23 cellular contexts compared by ENCODE assay signal in genomic region chr15:74832826-74833225, GRCh38. TPM values are rescaled to one million over a fixed set of nuclear protein-coding genes. Genes with fewer than 3 reads are reported as not detected.
DNase-seq lines count a peak whose midpoint lies in the region; ATAC-seq and TF ChIP-seq lines count a peak whose summit lies in the region.
"Had no signal": no experiment of that assay in that cellular context is flagged by ENCODE, and none has a peak within 500 bp of the region (broad histone marks: within the 10 kb centered on the region; RNA-seq: fewer than 3 reads in every experiment).

No MANE protein-coding gene starts in this region.

- no peaks in the 10 kb centered on the region for H3K9me3 ChIP-seq in ascending aorta
- no peaks in the 10 kb centered on the region for H3K9me3 ChIP-seq in colonic mucosa

- peaks cover 13% of the 10 kb centered on the region for H3K27me3 Mint-ChIP-seq in activated T-cell treated with anti-CD3 and anti-CD28 coated beads, Interleukin-2, amount 50 U/mL, for 72 hours (ENCODE audit: low read depth)
- H3K27me3 Mint-ChIP-seq in activated T-cell treated with anti-CD3 and anti-CD28 coated beads, Interleukin-2, amount 50 U/mL, for 24 hours = peaks cover 12% of the 10 kb centered on the region
- peaks cover 4% of the 10 kb centered on the region for H3K27me3 Mint-ChIP-seq in endothelial cell (ENCODE audit: unreplicated experiment)

- ATAC-seq in activated T-cell treated with anti-CD3 and anti-CD28 coated beads, Interleukin-2, amount 50 U/mL, for 72 hours (replicated peaks in 1 of 2) = no peak
- ATAC-seq: Panc1 had no signal

- H3K9ac ChIP-seq in colonic mucosa (ENCODE audit: low read depth in 2 of 2, low read length in 2 of 2) = peak overlapping the region in 1 of 2 donors; percentile 36

- H3K9me3 Mint-ChIP-seq in activated T-cell treated with anti-CD3 and anti-CD28 coated beads, Interleukin-2, amount 50 U/mL, for 72 hours = no peaks in the 10 kb centered on the region
- H3K9me3 Mint-ChIP-seq in activated T-cell treated with anti-CD3 and anti-CD28 coated beads, Interleukin-2, amount 50 U/mL, for 24 hours = no peaks in the 10 kb centered on the region
- H3K9me3 Mint-ChIP-seq in endothelial cell (ENCODE audit: unreplicated experiment) = no peaks in the 10 kb centered on the region
- H3K9me3 Mint-ChIP-seq: CD8-positive, alpha-beta memory T cell had no signal

- H3K27ac ChIP-seq in ascending aorta (no peak overlapping the region), colonic mucosa (no peak overlapping the region)
- H3K27ac ChIP-seq: HL-60, RWPE1, SK-N-MC had no signal

- TF ChIP-seq CTCF in endothelial cell (IDR thresholded peaks at IDR 0.05; ENCODE audit: unreplicated experiment) (no peak), ascending aorta (IDR thresholded peaks at IDR 0.05) (no peak), colonic mucosa (IDR thresholded peaks at IDR 0.05) (no peak)

- H3K4me1 Mint-ChIP-seq in activated T-cell treated with anti-CD3 and anti-CD28 coated beads, Interleukin-2, amount 50 U/mL, for 72 hours (ENCODE audit: low read depth) = peaks cover 24% of the 10 kb centered on the region
- H3K4me1 Mint-ChIP-seq in activated T-cell treated with anti-CD3 and anti-CD28 coated beads, Interleukin-2, amount 50 U/mL, for 24 hours (ENCODE audit: low read depth) = peaks cover 16% of the 10 kb centered on the region
- peaks cover 7% of the 10 kb centered on the region for H3K4me1 Mint-ChIP-seq in endothelial cell (ENCODE audit: unreplicated experiment)

- TF ChIP-seq POLR2A in Raji (IDR thresholded peaks at IDR 0.05; ENCODE audit: insufficient read depth, low read depth, low read length) = 0 out of 2 replicates have a peak, but pooled peaks have one; percentile 17

- DNase-seq in activated T-cell treated with anti-CD3 and anti-CD28 coated beads, Interleukin-2, amount 50 U/mL, for 72 hours = no peak
- DNase-seq in activated T-cell treated with anti-CD3 and anti-CD28 coated beads, Interleukin-2, amount 50 U/mL, for 24 hours = no peak
- DNase-seq in endothelial cell (ENCODE audit: low spot score) (no peak), UCSD-AML1 (lab: John Stamatoyannopoulos, UW; ENCODE audit: unreplicated experiment) (no peak), NK-92 (lab: John Stamatoyannopoulos, UW; ENCODE audit: unreplicated experiment) (no peak), ascending aorta (ENCODE audit: low spot score in 2 of 2) (no peak), colonic mucosa (no peak)
- DNase-seq: Calu3; CD8-positive, alpha-beta memory T cell; NCI-H1105; NCI-H1436 treated with DMSO at 0.1 percent for 48 hours; NCI-H2029; NCI-H2227 treated with DMSO at 0.1 percent for 48 hours; NCI-H526 treated with DMSO at 0.1 percent for 48 hours; SIG-M5 had no signal

- peaks cover 8% of the 10 kb centered on the region for H3K27me3 ChIP-seq in ascending aorta
- H3K27me3 ChIP-seq in colonic mucosa = peaks cover 2% of the 10 kb centered on the region

- intact Hi-C loops in ascending aorta (cut with DNase I) (no loop called here), colonic mucosa (cut with DNase I) (no loop called here)

- no peak overlapping the region for H3K4me3 Mint-ChIP-seq in activated T-cell treated with anti-CD3 and anti-CD28 coated beads, Interleukin-2, amount 50 U/mL, for 72 hours
- no peak overlapping the region for H3K4me3 Mint-ChIP-seq in activated T-cell treated with anti-CD3 and anti-CD28 coated beads, Interleukin-2, amount 50 U/mL, for 24 hours
- no peak overlapping the region for H3K4me3 Mint-ChIP-seq in endothelial cell (ENCODE audit: unreplicated experiment)
- H3K4me3 Mint-ChIP-seq: CD14-positive monocyte; CD8-positive, alpha-beta memory T cell had no signal

- H3K4me1 ChIP-seq in ascending aorta (no peaks in the 10 kb centered on the region), colonic mucosa (no peaks in the 10 kb centered on the region)

- peaks cover 1 to 9% of the 10 kb centered on the region in 2 donors for H3K36me3 ChIP-seq in ascending aorta
- no peaks in the 10 kb centered on the region for H3K36me3 ChIP-seq in colonic mucosa

- H3K4me3 ChIP-seq in ascending aorta = no peak overlapping the region
- H3K4me3 ChIP-seq in colonic mucosa = no peak overlapping the region
- H3K4me3 ChIP-seq: SK-N-MC had no signal

- H3K36me3 Mint-ChIP-seq in activated T-cell treated with anti-CD3 and anti-CD28 coated beads, Interleukin-2, amount 50 U/mL, for 72 hours (ENCODE audit: insufficient read depth in 2 of 2) = peaks cover 0 to 2% of the 10 kb centered on the region in 2 donors
- H3K36me3 Mint-ChIP-seq in activated T-cell treated with anti-CD3 and anti-CD28 coated beads, Interleukin-2, amount 50 U/mL, for 24 hours (ENCODE audit: low read depth) = peaks cover 27% of the 10 kb centered on the region
- H3K36me3 Mint-ChIP-seq in endothelial cell (ENCODE audit: low read depth, unreplicated experiment) = peaks cover 9% of the 10 kb centered on the region

- peak overlapping the region; percentile 49 for H3K27ac Mint-ChIP-seq in activated T-cell treated with anti-CD3 and anti-CD28 coated beads, Interleukin-2, amount 50 U/mL, for 72 hours
- no peak overlapping the region for H3K27ac Mint-ChIP-seq in activated T-cell treated with anti-CD3 and anti-CD28 coated beads, Interleukin-2, amount 50 U/mL, for 24 hours
- H3K27ac Mint-ChIP-seq in endothelial cell (ENCODE audit: unreplicated experiment) = peak overlapping the region; percentile 24

RNA-seq across cellular contexts. Expression of gene CPLX3, which starts 6.4 kb away (rescaled TPM):
- under 1 TPM; 0.14 to 0.17 TPM for total RNA-seq in activated T-cell treated with anti-CD3 and anti-CD28 coated beads, Interleukin-2, amount 50 U/mL, for 72 hours
- total RNA-seq in endothelial cell (ENCODE audit: unreplicated experiment) (not detected), ascending aorta (not detected), colonic mucosa (not detected)
- total RNA-seq: CD8-positive, alpha-beta memory T cell; M059J had no signal

RNA-seq across cellular contexts. Expression of gene ULK3, which starts 10.1 kb away (rescaled TPM):
- 10 to 100 TPM; 48.5 to 53.8 TPM for total RNA-seq in activated T-cell treated with anti-CD3 and anti-CD28 coated beads, Interleukin-2, amount 50 U/mL, for 72 hours
- total RNA-seq in endothelial cell (ENCODE audit: unreplicated experiment) (25.6 TPM), ascending aorta (54.0 TPM), colonic mucosa (10 to 100 TPM; 45.6 to 50.7 TPM)

RNA-seq across cellular contexts. Expression of gene LMAN1L, which starts 20.2 kb away (rescaled TPM):
- under 1 TPM; 0.53 to 0.72 TPM for total RNA-seq in activated T-cell treated with anti-CD3 and anti-CD28 coated beads, Interleukin-2, amount 50 U/mL, for 72 hours
- total RNA-seq in endothelial cell (ENCODE audit: unreplicated experiment) (not detected), ascending aorta (not detected), colonic mucosa (not detected)
- total RNA-seq: M059J, NCI-H460 had no signal

RNA-seq across cellular contexts. Expression of gene SCAMP2, which starts 40.3 kb away (rescaled TPM):
- 10 to 100 TPM; 66.4 to 77.0 TPM for total RNA-seq in activated T-cell treated with anti-CD3 and anti-CD28 coated beads, Interleukin-2, amount 50 U/mL, for 72 hours
- 56.1 TPM for total RNA-seq in endothelial cell (ENCODE audit: unreplicated experiment)
- 90.8 TPM for total RNA-seq in ascending aorta
- total RNA-seq in colonic mucosa = 100 to 1,000 TPM; 152 to 204 TPM

RNA-seq across cellular contexts. Expression of gene CSK, which starts 50.9 kb away (rescaled TPM):
- 100 to 1,000 TPM; 200 to 267 TPM for total RNA-seq in activated T-cell treated with anti-CD3 and anti-CD28 coated beads, Interleukin-2, amount 50 U/mL, for 72 hours
- total RNA-seq in endothelial cell (ENCODE audit: unreplicated experiment) (100 TPM), ascending aorta (31.0 TPM), colonic mucosa (100 to 1,000 TPM in 1 of 2 donors, 10 to 100 TPM in 1; 64.3 to 126 TPM)
